In genomic region chr2:30691948-30692828, GRCh38 we compare ENCODE assay signal across 1 cellular context.
TF ChIP-seq lines count a peak whose summit lies in the region.

No MANE protein-coding gene starts in this region.

TF ChIP-seq in SK-N-SH treated with all-trans-retinoic acid at 6 μM for 48 hours, 23 proteins besides CTCF, POLR2A, EP300 and RAD21 (continued from another document):
- TF ChIP-seq CREB5 (CRISPR knock-in tag; IDR thresholded peaks at IDR 0.05; ENCODE audit: low read depth), result no peak
